14 cellular contexts compared by ENCODE assay signal in genomic region chr15:55823191-55823670, GRCh38.
DNase-seq lines count a peak whose midpoint lies in the region; ATAC-seq and TF ChIP-seq lines count a peak whose summit lies in the region.
"Had no signal": no experiment of that assay in that cellular context is flagged by ENCODE, and none has a peak within 500 bp of the region (broad histone marks: within the 10 kb centered on the region; RNA-seq: fewer than 3 reads in every experiment).

No MANE protein-coding gene starts in this region.

- DNase-seq in ELR (ENCODE audit: low read depth) (peak; percentile 21), NCI-H69 (lab: John Stamatoyannopoulos, UW) (peak; percentile 94), fibroblast of lung (ENCODE audit: low read depth in 2 of 2) (peak; percentile 94 to 95), renal cortical epithelial cell (ENCODE audit: low read depth) (peak; percentile 95), esophagus muscularis mucosa (ENCODE audit: extremely low spot score) (no peak), GM23338 (ENCODE audit: low spot score) (no peak), GM13976 (ENCODE audit: low spot score) (no peak)
- DNase-seq: activated CD4-positive, alpha-beta T cell treated with anti-CD3 and anti-CD28 coated beads for 1 hour; erythroblast; Kasumi-1; midbrain had no signal

- intact Hi-C loops in esophagus muscularis mucosa (cut with DNase I), result no loop called here

- no peak for TF ChIP-seq EP300 in esophagus muscularis mucosa (IDR thresholded peaks at IDR 0.05)

- H3K4me3 ChIP-seq in fibroblast of lung (replicated peaks in 1 of 4; ENCODE audit: control extremely low read depth in 1 of 4, insufficient read depth in 1 of 4, low read depth in 3 of 4, low read length in 4 of 4) (no peak overlapping the region), esophagus muscularis mucosa (no peak overlapping the region), GM23338 (no peak overlapping the region)

- H3K36me3 ChIP-seq in fibroblast of lung (ENCODE audit: control insufficient read depth, insufficient read depth, low read length), result no peaks in the 10 kb centered on the region
- H3K36me3 ChIP-seq in esophagus muscularis mucosa, result peaks cover 0 to under 1% (median 0%) of the 10 kb centered on the region in 4 donors
- no peaks in the 10 kb centered on the region for H3K36me3 ChIP-seq in GM23338 (ENCODE audit: insufficient read depth)

- 0 out of 2 replicates have a peak, but pooled peaks cover 3% of the 10 kb centered on the region for H3K9me2 ChIP-seq in GM23338 (ENCODE audit: insufficient read depth)

- no peak for ATAC-seq in GM23338
- no peak for ATAC-seq in HG03432 (IDR thresholded peaks at IDR 0.05; ENCODE audit: unreplicated experiment)

- H2AFZ ChIP-seq in fibroblast of lung (ENCODE audit: low read length), result no peak overlapping the region
- H2AFZ ChIP-seq in GM23338, result no peak overlapping the region

- no peaks in the 10 kb centered on the region for H3K36me3 Mint-ChIP-seq in GM23338 (ENCODE audit: low read depth)
- H3K36me3 Mint-ChIP-seq: activated naive CD4-positive, alpha-beta T cell treated with anti-CD3 and anti-CD28 coated beads, Interleukin-2, amount 50 U/mL, for 24 hours had no signal

- H4K20me1 ChIP-seq in fibroblast of lung (ENCODE audit: control insufficient read depth, extremely low read depth, insufficient read depth, low read length) (no peaks in the 10 kb centered on the region), GM23338 (replicated peaks; ENCODE audit: insufficient read depth) (no peaks in the 10 kb centered on the region)

- no peaks in the 10 kb centered on the region for H3K9me3 ChIP-seq in fibroblast of lung (ENCODE audit: control insufficient read depth, insufficient read depth, low read depth, low read length)
- H3K9me3 ChIP-seq in esophagus muscularis mucosa, result no peaks in the 10 kb centered on the region

- in situ Hi-C loops in GM13976 (cut with MboI; ENCODE audit: low sequenced_read_pairs, unreplicated experiment), result no loop called here

- H3K4me3 Mint-ChIP-seq in GM23338, result no peak overlapping the region
- H3K4me3 Mint-ChIP-seq: activated naive CD4-positive, alpha-beta T cell treated with anti-CD3 and anti-CD28 coated beads, Interleukin-2, amount 50 U/mL, for 24 hours; stimulated activated naive CD8-positive, alpha-beta T cell treated with anti-CD3 and anti-CD28 coated beads, Interleukin-15, Interleukin-2, amounts not matched to agents 100 ng/mL and 50 ng/mL, for 24 hours had no signal

- no peak overlapping the region for H3K27ac ChIP-seq in fibroblast of lung (ENCODE audit: insufficient read depth, low read length)
- peak overlapping the region in 2 of 4 donors; percentile 1 to 5 for H3K27ac ChIP-seq in esophagus muscularis mucosa (replicated peaks in 1 of 4)
- H3K27ac ChIP-seq in GM23338 (ENCODE audit: low read depth), result no peak overlapping the region

- H3K79me2 ChIP-seq in fibroblast of lung (ENCODE audit: control insufficient read depth, insufficient read depth, low read length), result no peaks in the 10 kb centered on the region
- H3K79me2 ChIP-seq in GM23338 (replicated peaks; ENCODE audit: insufficient read depth), result no peaks in the 10 kb centered on the region

- peaks cover 6% of the 10 kb centered on the region for H3K4me1 Mint-ChIP-seq in GM23338
- H3K4me1 Mint-ChIP-seq: activated naive CD4-positive, alpha-beta T cell treated with anti-CD3 and anti-CD28 coated beads, Interleukin-2, amount 50 U/mL, for 24 hours had no signal

- TF ChIP-seq POLR2A in esophagus muscularis mucosa (IDR thresholded peaks at IDR 0.05; ENCODE audit: low read depth), result no peak

- no peak overlapping the region for H3K9ac ChIP-seq in fibroblast of lung (ENCODE audit: insufficient read depth, low read length)

- H3K4me1 ChIP-seq in fibroblast of lung (ENCODE audit: control insufficient read depth, extremely low read depth, insufficient read depth, low read length), result peaks cover 2% of the 10 kb centered on the region
- peaks cover 12 to 19% (median 15%) of the 10 kb centered on the region in 4 donors for H3K4me1 ChIP-seq in esophagus muscularis mucosa
- no peaks in the 10 kb centered on the region for H3K4me1 ChIP-seq in GM23338 (ENCODE audit: insufficient read depth)

- H3F3A ChIP-seq in GM23338 (replicated peaks; ENCODE audit: low read depth), result no peaks in the 10 kb centered on the region

- no peak for TF ChIP-seq CTCF in fibroblast of lung (conservative IDR thresholded peaks at IDR 0.05 in 1 of 2, IDR thresholded peaks at IDR 0.05 in 1 of 2; ENCODE audit: low read depth in 1 of 2, low read length in 2 of 2)
- TF ChIP-seq CTCF in esophagus muscularis mucosa (IDR thresholded peaks at IDR 0.05), result no peak
- TF ChIP-seq CTCF in GM23338 (conservative IDR thresholded peaks at IDR 0.05; ENCODE audit: low read depth in 2 of 2), result no peak
- no peak for TF ChIP-seq CTCF in GM13976 (IDR thresholded peaks at IDR 0.05; ENCODE audit: borderline replicate concordance, control extremely low read depth, extremely low read depth, insufficient read depth, missing control alignments)

- WGBS in esophagus muscularis mucosa, result 13% methylated on average over 2 of the region's 3 CpGs

- H3K27me3 Mint-ChIP-seq in GM23338 (ENCODE audit: insufficient read depth, low read depth, poor library complexity), result no peaks in the 10 kb centered on the region
- H3K27me3 Mint-ChIP-seq: stimulated activated naive CD8-positive, alpha-beta T cell treated with anti-CD3 and anti-CD28 coated beads, Interleukin-15, Interleukin-2, amounts not matched to agents 100 ng/mL and 50 ng/mL, for 24 hours had no signal

- no peaks in the 10 kb centered on the region for H3K27me3 ChIP-seq in fibroblast of lung (ENCODE audit: control insufficient read depth, insufficient read depth, low read length)
- no peaks in the 10 kb centered on the region for H3K27me3 ChIP-seq in esophagus muscularis mucosa
- no peaks in the 10 kb centered on the region for H3K27me3 ChIP-seq in GM23338 (ENCODE audit: insufficient read depth)

- no peaks in the 10 kb centered on the region; the same call in 2 of the 3 replicates for H3K9me3 Mint-ChIP-seq in GM23338
- H3K9me3 Mint-ChIP-seq: activated naive CD4-positive, alpha-beta T cell treated with anti-CD3 and anti-CD28 coated beads, Interleukin-2, amount 50 U/mL, for 24 hours; stimulated activated naive CD8-positive, alpha-beta T cell treated with anti-CD3 and anti-CD28 coated beads, Interleukin-15, Interleukin-2, amounts not matched to agents 100 ng/mL and 50 ng/mL, for 24 hours had no signal

- H3K4me2 ChIP-seq in fibroblast of lung (ENCODE audit: extremely low read depth, insufficient read depth, low read length) (peak overlapping the region; percentile 11), GM23338 (no peak overlapping the region)

- H3K27ac Mint-ChIP-seq in GM23338, result no peak overlapping the region
- H3K27ac Mint-ChIP-seq: activated naive CD4-positive, alpha-beta T cell treated with anti-CD3 and anti-CD28 coated beads, Interleukin-2, amount 50 U/mL, for 24 hours; stimulated activated naive CD8-positive, alpha-beta T cell treated with anti-CD3 and anti-CD28 coated beads, Interleukin-15, Interleukin-2, amounts not matched to agents 100 ng/mL and 50 ng/mL, for 24 hours had no signal

TF ChIP-seq in GM23338, 12 proteins besides CTCF, POLR2A, EP300 and RAD21:
- TF ChIP-seq REST (IDR thresholded peaks at IDR 0.05; ENCODE audit: unreplicated experiment), result no peak
- no peak for TF ChIP-seq POLR2AphosphoS5 (IDR thresholded peaks at IDR 0.05; ENCODE audit: low read depth)
- TF ChIP-seq CREB1 (CRISPR knock-in tag; IDR thresholded peaks at IDR 0.05; ENCODE audit: low read depth), result no peak

Comparison
In these comparisons a context has a peak if more than half of its experiments do, and no peak if none do; other contexts are left out.
1. DNase-seq: peak in ELR (single experiment), NCI-H69 (single experiment), fibroblast of lung (2 of 2) and renal cortical epithelial cell (single experiment); none in esophagus muscularis mucosa (single experiment), GM23338 (single experiment) and GM13976 (single experiment).